17 cellular contexts compared by ENCODE assay signal in the genomic region with DNA sequence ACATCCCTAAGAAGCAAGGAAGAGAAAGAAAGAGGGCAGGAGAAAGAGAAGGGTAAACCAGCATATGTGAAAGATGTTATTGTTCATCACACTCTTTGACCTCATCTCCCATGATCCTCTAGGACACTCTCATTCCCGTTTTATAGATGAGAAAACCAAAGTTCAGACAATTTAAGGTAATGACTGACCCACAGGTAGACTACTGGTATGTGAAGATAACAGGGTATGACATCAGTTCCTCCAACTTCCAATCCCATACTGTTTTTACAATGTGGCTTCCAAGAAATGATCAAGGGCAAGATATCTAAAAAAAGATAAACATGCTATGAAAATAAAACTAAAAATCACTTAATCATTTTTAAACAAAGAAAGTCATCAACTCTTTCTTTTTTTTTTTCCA.
DNase-seq lines count a peak whose midpoint lies in the region; ATAC-seq, FAIRE-seq and TF ChIP-seq lines count a peak whose summit lies in the region.
"Had no signal": no experiment of that assay in that cellular context is flagged by ENCODE, and none has a peak within 500 bp of the region (broad histone marks: within the 10 kb centered on the region; RNA-seq: fewer than 3 reads in every experiment).

No MANE protein-coding gene starts in this region.

- no peaks in the 10 kb centered on the region for H3K9me3 ChIP-seq in CD8-positive, alpha-beta memory T cell (ENCODE audit: low read length)
- H3K9me3 ChIP-seq in K562 (replicated peaks; ENCODE audit: control insufficient read depth, insufficient read depth, low read depth, low read length) (no peaks in the 10 kb centered on the region), iPS-20b (ENCODE audit: insufficient read depth, low read depth, low read length) (no peaks in the 10 kb centered on the region)
- H3K9me3 ChIP-seq: A549, HAP-1 had no signal

- peak overlapping the region; percentile 30; the same call in 1 of the 2 replicates for H3K4me2 ChIP-seq in K562 (ENCODE audit: insufficient read depth, low read length)
- H3K4me2 ChIP-seq: A549 had no signal

- TF ChIP-seq EP300 in K562 (IDR thresholded peaks at IDR 0.05; ENCODE audit: low read length): peak; percentile 57

- in situ Hi-C loops in K562 (cut with MboI): no loop called here

- TF ChIP-seq RAD21 in K562 (CRISPR knock-in tag; conservative IDR thresholded peaks at IDR 0.05 in 1 of 2, IDR thresholded peaks at IDR 0.05 in 1 of 2): no peak

- intact Hi-C loops in K562 (cut with micrococcal nuclease): loop anchor here (1.0 to 5.0 kb wide), 2 partner anchors 28 to 35 kb away; no protein-coding TSS in a partner anchor

- no peak overlapping the region for H3K27ac Mint-ChIP-seq in CD8-positive, alpha-beta memory T cell
- H3K27ac Mint-ChIP-seq in stimulated activated memory B cell treated with anti-CD40 and anti-IgM and Interleukin-4, amounts not matched to agents 10 μg/mL and 1 μg/mL and 100 μg/mL, for 72 hours: peak overlapping the region; percentile 64
- H3K27ac Mint-ChIP-seq in endothelial cell (ENCODE audit: unreplicated experiment): no peak overlapping the region
- H3K27ac Mint-ChIP-seq: CD4-positive, alpha-beta T cell had no signal

- TF ChIP-seq CTCF in K562 (IDR thresholded peaks at IDR 0.05 in 2 of 3, conservative IDR thresholded peaks at IDR 0.05 in 1 of 3; ENCODE audit: insufficient read depth in 2 of 3, low read depth in 1 of 3, low read length in 3 of 3) (no peak), endothelial cell (IDR thresholded peaks at IDR 0.05; ENCODE audit: unreplicated experiment) (no peak)

- no peaks in the 10 kb centered on the region for H3K27me3 ChIP-seq in CD8-positive, alpha-beta memory T cell (ENCODE audit: insufficient read depth, low read length, poor library complexity, severe bottlenecking)
- H3K27me3 ChIP-seq in K562 (ENCODE audit: control insufficient read depth in 2 of 2, insufficient read depth in 2 of 2, low read length in 2 of 2) (no peaks in the 10 kb centered on the region), iPS-20b (ENCODE audit: insufficient read depth, low read length) (no peaks in the 10 kb centered on the region)

- no TSS peak for BruUV-seq in K562 (replicated peaks; lab: Mats Ljungman, UMichigan)

- peak; percentile 41 for ATAC-seq in K562
- no peak for ATAC-seq in stimulated activated memory B cell treated with anti-CD40 and anti-IgM and Interleukin-4, amounts not matched to agents 10 μg/mL and 1 μg/mL and 100 μg/mL, for 72 hours
- ATAC-seq: A549, GM12878 had no signal

- H3K9me1 ChIP-seq in K562 (ENCODE audit: control insufficient read depth, insufficient read depth, low read length): no peaks in the 10 kb centered on the region

- H3K36me3 ChIP-seq in CD8-positive, alpha-beta memory T cell (ENCODE audit: insufficient read depth, low read length): no peaks in the 10 kb centered on the region
- H3K36me3 ChIP-seq in K562 (ENCODE audit: control insufficient read depth, insufficient read depth, low read length) (no peaks in the 10 kb centered on the region), iPS-20b (ENCODE audit: insufficient read depth, low read depth, low read length) (no peaks in the 10 kb centered on the region)
- H3K36me3 ChIP-seq: HAP-1 had no signal

- no peak for TF ChIP-seq POLR2A in K562 (conservative IDR thresholded peaks at IDR 0.05)

- peak overlapping the region; percentile 85; the same call in 1 of the 2 replicates for H2AFZ ChIP-seq in K562 (ENCODE audit: low read depth, low read length)

- FAIRE-seq in K562 (lab: Jason Lieb, UNC): no peak
- no peak for FAIRE-seq in RCC 7860 (lab: Jason Lieb, UNC)
- FAIRE-seq: GM12878 had no signal

- DNase-seq in CD8-positive, alpha-beta memory T cell: no peak
- peak in 2 of 4 experiments; percentile 22 to 56 for DNase-seq in K562 (ENCODE audit: extremely low read depth in 1 of 4, low spot score in 3 of 4)
- no peak for DNase-seq in GDM1 (lab: John Stamatoyannopoulos, UW)
- DNase-seq in RCC 7860 (ENCODE audit: low spot score): no peak
- DNase-seq in endothelial cell (ENCODE audit: low spot score): no peak
- DNase-seq: AML-193; CD4-positive, alpha-beta T cell; DMS153; DMS79; GF-D8 had no signal

- H3K4me3 ChIP-seq in CD8-positive, alpha-beta memory T cell (ENCODE audit: low read length): no peak overlapping the region
- H3K4me3 ChIP-seq in K562: no peak overlapping the region
- no peak overlapping the region for H3K4me3 ChIP-seq in iPS-20b (ENCODE audit: low read length)
- H3K4me3 ChIP-seq: A549, GM12878, HAP-1 had no signal

- no peaks in the 10 kb centered on the region for H3K4me1 ChIP-seq in CD8-positive, alpha-beta memory T cell (ENCODE audit: insufficient read depth, low read length)
- H3K4me1 ChIP-seq in K562 (replicated peaks in 1 of 2; ENCODE audit: control insufficient read depth in 2 of 2, insufficient read depth in 2 of 2, low read length in 2 of 2) (peaks cover 5 to 39% of the 10 kb centered on the region in 2 experiments), iPS-20b (ENCODE audit: insufficient read depth, low read length) (peaks cover 6% of the 10 kb centered on the region; the same call in 1 of the 2 replicates)
- H3K4me1 ChIP-seq: A549, HAP-1 had no signal

- peaks cover 13 to 22% (median 21%) of the 10 kb centered on the region in 3 donors for H3K4me1 Mint-ChIP-seq in CD8-positive, alpha-beta memory T cell
- peaks cover 51% of the 10 kb centered on the region for H3K4me1 Mint-ChIP-seq in stimulated activated memory B cell treated with anti-CD40 and anti-IgM and Interleukin-4, amounts not matched to agents 10 μg/mL and 1 μg/mL and 100 μg/mL, for 72 hours
- H3K4me1 Mint-ChIP-seq in endothelial cell (ENCODE audit: unreplicated experiment): peaks cover 40% of the 10 kb centered on the region

- no peaks in the 10 kb centered on the region for H4K20me1 ChIP-seq in K562 (replicated peaks; ENCODE audit: control insufficient read depth, insufficient read depth, low read length)

- peak overlapping the region; percentile 6 for H3K27ac ChIP-seq in CD8-positive, alpha-beta memory T cell (ENCODE audit: low read depth, low read length)
- H3K27ac ChIP-seq in K562 (ENCODE audit: extremely low read depth, low read depth, low read length) (peak overlapping the region; percentile 73; the same call in 2 of the 3 replicates), iPS-20b (ENCODE audit: low read length) (no peak overlapping the region)
- H3K27ac ChIP-seq: 22Rv1, A549, C4-2B had no signal

- CTCF ChIA-PET in CD8-positive, alpha-beta memory T cell (lab: Charles Lee): no interaction called here
- CTCF ChIA-PET in K562 (lab: Yijun Ruan, JAX; ENCODE audit: low intra/inter-chr PET ratio): no interaction called here

- H3K9me3 Mint-ChIP-seq in CD8-positive, alpha-beta memory T cell: no peaks in the 10 kb centered on the region
- H3K9me3 Mint-ChIP-seq in stimulated activated memory B cell treated with anti-CD40 and anti-IgM and Interleukin-4, amounts not matched to agents 10 μg/mL and 1 μg/mL and 100 μg/mL, for 72 hours: peaks cover 11% of the 10 kb centered on the region
- H3K9me3 Mint-ChIP-seq in endothelial cell (ENCODE audit: unreplicated experiment): no peaks in the 10 kb centered on the region
- H3K9me3 Mint-ChIP-seq: CD4-positive, alpha-beta T cell had no signal

- H3K27me3 Mint-ChIP-seq in CD8-positive, alpha-beta memory T cell: peaks cover 0 to 1% of the 10 kb centered on the region in 2 donors
- H3K27me3 Mint-ChIP-seq in stimulated activated memory B cell treated with anti-CD40 and anti-IgM and Interleukin-4, amounts not matched to agents 10 μg/mL and 1 μg/mL and 100 μg/mL, for 72 hours: no peaks in the 10 kb centered on the region
- H3K27me3 Mint-ChIP-seq in endothelial cell (ENCODE audit: unreplicated experiment): peaks cover 1% of the 10 kb centered on the region
- H3K27me3 Mint-ChIP-seq: CD4-positive, alpha-beta T cell had no signal

- POLR2A ChIA-PET in CD8-positive, alpha-beta memory T cell (lab: Charles Lee): no interaction called here
- POLR2A ChIA-PET in K562 (lab: Yijun Ruan, JAX): no interaction called here

- H3K4me3 Mint-ChIP-seq in CD8-positive, alpha-beta memory T cell: no peak overlapping the region
- no peak overlapping the region for H3K4me3 Mint-ChIP-seq in stimulated activated memory B cell treated with anti-CD40 and anti-IgM and Interleukin-4, amounts not matched to agents 10 μg/mL and 1 μg/mL and 100 μg/mL, for 72 hours
- no peak overlapping the region for H3K4me3 Mint-ChIP-seq in endothelial cell (ENCODE audit: unreplicated experiment)
- H3K4me3 Mint-ChIP-seq: CD4-positive, alpha-beta T cell had no signal

- 0 out of 4 replicates have a peak overlapping the region, but pooled peaks of 1 of the 2 experiments have one; percentile 43 for H3K9ac ChIP-seq in K562 (ENCODE audit: insufficient read depth in 1 of 2, low read depth in 2 of 2, low read length in 2 of 2)
- peak overlapping the region; percentile 2; the same call in 1 of the 2 replicates for H3K9ac ChIP-seq in iPS-20b (ENCODE audit: low read depth, low read length)

- whole genome bisulfite sequencing in K562 (ENCODE audit: insufficient coverage, low coverage, missing lambda C conversion rate): 0% methylated on average over 1 of the region's 1 CpG

- no peaks in the 10 kb centered on the region for H3K79me2 ChIP-seq in K562 (ENCODE audit: control insufficient read depth, insufficient read depth, low read length)

- H3K36me3 Mint-ChIP-seq in CD8-positive, alpha-beta memory T cell: peaks cover 0 to 18% (median 0%) of the 10 kb centered on the region in 3 donors
- H3K36me3 Mint-ChIP-seq in stimulated activated memory B cell treated with anti-CD40 and anti-IgM and Interleukin-4, amounts not matched to agents 10 μg/mL and 1 μg/mL and 100 μg/mL, for 72 hours: peaks cover 18% of the 10 kb centered on the region
- no peaks in the 10 kb centered on the region for H3K36me3 Mint-ChIP-seq in endothelial cell (ENCODE audit: low read depth, unreplicated experiment)

TF ChIP-seq in K562, 482 proteins besides CTCF, POLR2A, EP300 and RAD21 (continues in another document):
- no peak for TF ChIP-seq PHB2 (IDR thresholded peaks at IDR 0.05; ENCODE audit: low read depth)
- TF ChIP-seq U2AF2 (optimal IDR thresholded peaks at IDR 0.05; ENCODE audit: low read depth, low read length): no peak
- no peak for TF ChIP-seq KDM1A (IDR thresholded peaks at IDR 0.05)
- TF ChIP-seq THRAP3 (IDR thresholded peaks at IDR 0.05; ENCODE audit: borderline replicate concordance): no peak
- peak; percentile 56 for TF ChIP-seq CBFA2T3 (IDR thresholded peaks at IDR 0.05)
- TF ChIP-seq SLC30A9 (CRISPR knock-in tag; IDR thresholded peaks at IDR 0.05): no peak
- no peak for TF ChIP-seq CC2D1A (IDR thresholded peaks at IDR 0.05)
- TF ChIP-seq FUS (optimal IDR thresholded peaks at IDR 0.05; ENCODE audit: low read depth, low read length): no peak
- no peak for TF ChIP-seq MTA2 (IDR thresholded peaks at IDR 0.05; ENCODE audit: low read depth)
- no peak for TF ChIP-seq CREBBP (IDR thresholded peaks at IDR 0.05; ENCODE audit: low read depth, low read length)
- no peak for TF ChIP-seq KLF6 (CRISPR knock-in tag; IDR thresholded peaks at IDR 0.05; ENCODE audit: borderline replicate concordance)
- TF ChIP-seq PHTF2 (CRISPR knock-in tag; IDR thresholded peaks at IDR 0.05): no peak
- no peak for TF ChIP-seq TAF1 (IDR thresholded peaks at IDR 0.05; ENCODE audit: control insufficient read depth, extremely low read depth, insufficient read depth, low read length, severe bottlenecking)
- no peak for TF ChIP-seq NFE2L1 (tag; IDR thresholded peaks at IDR 0.05; ENCODE audit: borderline replicate concordance, low read depth)
